25 cellular contexts compared by ENCODE assay signal in the genomic region with DNA sequence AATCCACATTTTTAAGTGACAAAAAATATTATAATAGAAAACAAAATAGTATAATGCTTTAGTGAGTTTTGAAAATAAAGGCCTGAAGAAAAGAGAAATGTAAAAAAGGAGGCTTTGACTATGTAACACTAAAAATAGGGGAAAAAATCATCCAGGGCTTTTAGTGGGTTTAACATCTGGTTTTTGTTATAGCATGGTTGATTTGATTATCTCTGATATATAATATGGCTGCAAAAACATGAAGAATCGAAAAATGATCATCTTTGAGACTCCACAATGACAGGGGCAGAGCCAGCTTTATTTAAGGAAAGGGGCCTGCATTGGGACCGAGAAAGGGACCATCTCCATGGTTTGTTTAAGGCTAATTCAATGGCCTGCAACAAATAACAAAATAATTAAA.
"Had no signal": no experiment of that assay in that cellular context is flagged by ENCODE, and none has a peak within 500 bp of the region (broad histone marks: within the 10 kb centered on the region; RNA-seq: fewer than 3 reads in every experiment).

No MANE protein-coding gene starts in this region.

- H3K27ac Mint-ChIP-seq: natural killer cell; stimulated activated memory B cell treated with anti-CD40 and anti-IgM and Interleukin-4, amounts not matched to agents 10 μg/mL and 1 μg/mL and 100 μg/mL, for 72 hours; type B pancreatic cell had no signal

- DNase-seq: dorsolateral prefrontal cortex; effector CD4-positive, alpha-beta T cell; foreskin keratinocyte; heart left ventricle; left cardiac atrium; left lung; mesendoderm; natural killer cell; occipital lobe; ovary; posterior cingulate gyrus; psoas muscle; right cardiac atrium; spleen; stimulated activated CD4-positive, alpha-beta T cell treated with anti-CD3 and anti-CD28 coated beads, Interleukin-4, amount 100 ng/mL, for 4 hours; stimulated activated naive CD8-positive, alpha-beta T cell treated with anti-CD3 and anti-CD28 coated beads, Interleukin-15, Interleukin-2, amounts not matched to agents 100 U/mL and 50 U/mL, for 24 hours; substantia nigra; testis; tibial artery had no signal

- H3K4me2 ChIP-seq: hepatocyte had no signal

- H3K36me3 Mint-ChIP-seq: natural killer cell; stimulated activated memory B cell treated with anti-CD40 and anti-IgM and Interleukin-4, amounts not matched to agents 10 μg/mL and 1 μg/mL and 100 μg/mL, for 72 hours; type B pancreatic cell had no signal

- H3K27me3 Mint-ChIP-seq: stimulated activated memory B cell treated with anti-CD40 and anti-IgM and Interleukin-4, amounts not matched to agents 10 μg/mL and 1 μg/mL and 100 μg/mL, for 72 hours; type B pancreatic cell had no signal

- H3K4me3 Mint-ChIP-seq: natural killer cell; stimulated activated memory B cell treated with anti-CD40 and anti-IgM and Interleukin-4, amounts not matched to agents 10 μg/mL and 1 μg/mL and 100 μg/mL, for 72 hours; type B pancreatic cell had no signal

- H3K9me3 ChIP-seq: ovary, psoas muscle, testis, tibial artery had no signal

- H3K9me3 Mint-ChIP-seq: natural killer cell; stimulated activated memory B cell treated with anti-CD40 and anti-IgM and Interleukin-4, amounts not matched to agents 10 μg/mL and 1 μg/mL and 100 μg/mL, for 72 hours had no signal

- H3K4me1 ChIP-seq: foreskin keratinocyte, gastroesophageal sphincter, left lung, psoas muscle, spleen, testis, tibial artery had no signal

- H3K36me3 ChIP-seq: gastroesophageal sphincter, heart left ventricle, left lung, ovary, spleen, tibial artery had no signal

- H3K4me3 ChIP-seq: dorsolateral prefrontal cortex, gastroesophageal sphincter, heart left ventricle, hepatocyte, left lung, ovary, psoas muscle, skin epidermis, spleen, testis, tibial artery had no signal

- H2AFZ ChIP-seq: hepatocyte had no signal

- H3K27me3 ChIP-seq: dorsolateral prefrontal cortex, foreskin keratinocyte, gastroesophageal sphincter, heart left ventricle, hepatocyte, left lung, ovary, spleen, testis, tibial artery had no signal

- H3K4me1 Mint-ChIP-seq: stimulated activated memory B cell treated with anti-CD40 and anti-IgM and Interleukin-4, amounts not matched to agents 10 μg/mL and 1 μg/mL and 100 μg/mL, for 72 hours had no signal

- H3K27ac ChIP-seq: dorsolateral prefrontal cortex, epithelial cell of prostate, foreskin keratinocyte, gastroesophageal sphincter, heart left ventricle, hepatocyte, left lung, ovary, psoas muscle, skin epidermis, spleen, testis, tibial artery had no signal

- H3K79me2 ChIP-seq: hepatocyte had no signal
